18 cellular contexts compared by ENCODE assay signal in the genomic region with DNA sequence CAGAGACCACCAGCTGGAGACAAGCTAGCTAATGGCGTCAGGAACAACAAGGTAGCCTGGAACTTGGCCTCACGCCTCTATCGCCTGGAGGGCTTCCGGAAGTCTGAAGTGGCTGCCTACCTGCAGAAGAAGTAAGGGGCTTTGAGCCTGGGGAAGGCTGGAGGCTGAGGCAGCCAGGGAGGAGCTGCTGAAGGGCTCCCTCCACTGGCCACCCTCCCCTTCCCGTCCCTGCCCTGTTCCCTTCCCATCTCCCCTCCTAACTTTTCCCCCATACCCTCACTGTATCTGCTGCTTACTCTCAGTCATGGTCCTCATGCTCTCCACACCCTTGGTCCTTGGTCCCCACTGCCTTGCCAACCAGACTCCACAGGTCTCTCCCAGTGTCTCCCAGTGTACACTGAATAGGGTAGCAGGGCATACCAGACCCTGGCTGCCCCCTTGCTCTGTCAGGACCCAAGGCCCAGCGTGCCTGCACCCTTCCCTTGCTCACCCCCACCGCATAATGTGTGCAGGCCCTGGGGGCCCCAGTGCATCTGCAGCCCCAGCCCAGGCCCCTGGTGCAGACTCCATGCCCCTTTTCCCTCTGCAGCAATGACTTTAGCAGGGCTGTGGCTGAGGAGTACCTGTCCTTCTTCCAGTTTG. TPM values are rescaled to one million over a fixed set of nuclear protein-coding genes. Genes with fewer than 3 reads are reported as not detected.
DNase-seq lines count a peak whose midpoint lies in the region; TF ChIP-seq lines count a peak whose summit lies in the region.
"Had no signal": no experiment of that assay in that cellular context is flagged by ENCODE, and none has a peak within 500 bp of the region (broad histone marks: within the 10 kb centered on the region; RNA-seq: fewer than 3 reads in every experiment).

No MANE protein-coding gene starts in this region.

- no peaks in the 10 kb centered on the region for H3K9me3 ChIP-seq in OCI-LY3 (ENCODE audit: insufficient read depth, low read length)
- H3K9me3 ChIP-seq in prostate gland = no peaks in the 10 kb centered on the region
- H3K9me3 ChIP-seq: breast epithelium, sigmoid colon, upper lobe of left lung had no signal

- no peak overlapping the region for H3K4me3 Mint-ChIP-seq in activated naive CD4-positive, alpha-beta T cell treated with anti-CD3 and anti-CD28 coated beads, Interleukin-2, amount 10 ng/mL, durations not matched to agents 7 days and 5 days
- H3K4me3 Mint-ChIP-seq: activated CD4-positive, alpha-beta memory T cell treated with anti-CD3 and anti-CD28 coated beads for 36 hours; activated naive CD4-positive, alpha-beta T cell treated with anti-CD3 and anti-CD28 coated beads for 36 hours had no signal

- DNase-seq in activated naive CD4-positive, alpha-beta T cell treated with anti-CD3 and anti-CD28 coated beads, Interleukin-2, amount 10 ng/mL, durations not matched to agents 7 days and 5 days = no peak
- no peak for DNase-seq in activated naive CD4-positive, alpha-beta T cell (lab: John Stamatoyannopoulos, UW)
- no peak for DNase-seq in epithelial cell of proximal tubule (ENCODE audit: low read depth)
- DNase-seq in retinal pigment epithelial cell (ENCODE audit: low read depth) = no peak
- no peak for DNase-seq in prostate gland (ENCODE audit: low spot score)
- no peak for DNase-seq in activated CD4-positive, alpha-beta T cell treated with anti-CD3 and anti-CD28 coated beads, Interleukin-2, amount 50 U/mL, for 1 hour
- no peak for DNase-seq in NCI-H1105 (lab: John Stamatoyannopoulos, UW)
- DNase-seq: activated CD4-positive, alpha-beta memory T cell treated with anti-CD3 and anti-CD28 coated beads for 36 hours; activated naive CD4-positive, alpha-beta T cell treated with anti-CD3 and anti-CD28 coated beads for 36 hours; foreskin melanocyte; GM23248; NCI-H1417 treated with DMSO at 0.1 percent for 48 hours; NCI-H345; sigmoid colon; stimulated activated CD4-positive, alpha-beta T cell treated with anti-CD3 and anti-CD28 coated beads, Interleukin-4, amount 100 ng/mL, for 4 hours had no signal

- no peaks in the 10 kb centered on the region for H3K4me1 ChIP-seq in OCI-LY3 (ENCODE audit: low read length)
- no peaks in the 10 kb centered on the region for H3K4me1 ChIP-seq in prostate gland (replicated peaks)
- H3K4me1 ChIP-seq: breast epithelium, sigmoid colon, upper lobe of left lung had no signal

- no peak overlapping the region for H3K9ac ChIP-seq in OCI-LY3 (ENCODE audit: low read length)
- H3K9ac ChIP-seq: GM23248 had no signal

- H2AFZ ChIP-seq in OCI-LY3 (ENCODE audit: low read depth, low read length) = no peak overlapping the region
- H2AFZ ChIP-seq: GM23248 had no signal

- H3K36me3 ChIP-seq in OCI-LY3 (replicated peaks; ENCODE audit: low read depth, low read length) (peaks cover 56% of the 10 kb centered on the region), prostate gland (no peaks in the 10 kb centered on the region)
- H3K36me3 ChIP-seq: breast epithelium, sigmoid colon had no signal

- no peaks in the 10 kb centered on the region for H3K27me3 Mint-ChIP-seq in activated naive CD4-positive, alpha-beta T cell treated with anti-CD3 and anti-CD28 coated beads, Interleukin-2, amount 10 ng/mL, durations not matched to agents 7 days and 5 days
- H3K27me3 Mint-ChIP-seq: activated CD4-positive, alpha-beta memory T cell treated with anti-CD3 and anti-CD28 coated beads for 36 hours had no signal

- H4K20me1 ChIP-seq in OCI-LY3 (ENCODE audit: insufficient read depth, low read length) = no peaks in the 10 kb centered on the region

- CTCF ChIA-PET in activated naive CD4-positive, alpha-beta T cell treated with anti-CD3 and anti-CD28 coated beads, Interleukin-2, amount 10 ng/mL, durations not matched to agents 7 days and 5 days (lab: Charles Lee) = interaction anchor here (1.4 to 2.5 kb wide), 4 partner anchors 12 to 112 kb away, joined by 4 to 8 read pairs (median 6); partner anchors contain the start of gene PSD4

- peak overlapping the region; percentile 45 for H3K27ac Mint-ChIP-seq in activated naive CD4-positive, alpha-beta T cell treated with anti-CD3 and anti-CD28 coated beads, Interleukin-2, amount 10 ng/mL, durations not matched to agents 7 days and 5 days
- H3K27ac Mint-ChIP-seq: activated CD4-positive, alpha-beta memory T cell treated with anti-CD3 and anti-CD28 coated beads for 36 hours had no signal

- peaks cover 81% of the 10 kb centered on the region for H3K36me3 Mint-ChIP-seq in activated naive CD4-positive, alpha-beta T cell treated with anti-CD3 and anti-CD28 coated beads, Interleukin-2, amount 10 ng/mL, durations not matched to agents 7 days and 5 days

- H3K27me3 ChIP-seq in OCI-LY3 (ENCODE audit: low read depth, low read length) (no peaks in the 10 kb centered on the region), prostate gland (replicated peaks; ENCODE audit: insufficient read depth) (no peaks in the 10 kb centered on the region)
- H3K27me3 ChIP-seq: breast epithelium, sigmoid colon, upper lobe of left lung had no signal

- H3K4me3 ChIP-seq in OCI-LY3 (ENCODE audit: low read length) (no peak overlapping the region), epithelial cell of proximal tubule (ENCODE audit: low read depth, low read length) (no peak overlapping the region), retinal pigment epithelial cell (ENCODE audit: low read length) (no peak overlapping the region), prostate gland (no peak overlapping the region)
- H3K4me3 ChIP-seq: breast epithelium, GM23248, sigmoid colon, upper lobe of left lung had no signal

- no peaks in the 10 kb centered on the region for H3K79me2 ChIP-seq in OCI-LY3 (ENCODE audit: low read length)

- intact Hi-C loops in prostate gland (cut with DNase I) = no loop called here

- TF ChIP-seq CTCF in OCI-LY3 (IDR thresholded peaks at IDR 0.05; ENCODE audit: low read depth, low read length) (peak; percentile 18; the same call in 1 of the 2 replicates), epithelial cell of proximal tubule (conservative IDR thresholded peaks at IDR 0.05; ENCODE audit: low read depth, low read length) (peak; percentile 29), retinal pigment epithelial cell (conservative IDR thresholded peaks at IDR 0.05; ENCODE audit: low read depth, low read length) (peak; percentile 30), prostate gland (IDR thresholded peaks at IDR 0.05) (no peak)

- WGBS in prostate gland = 89% methylated on average over 7 of the region's 7 CpGs

- no peaks in the 10 kb centered on the region for H3K9me3 Mint-ChIP-seq in activated naive CD4-positive, alpha-beta T cell treated with anti-CD3 and anti-CD28 coated beads, Interleukin-2, amount 10 ng/mL, durations not matched to agents 7 days and 5 days
- H3K9me3 Mint-ChIP-seq: activated CD4-positive, alpha-beta memory T cell treated with anti-CD3 and anti-CD28 coated beads for 36 hours; activated naive CD4-positive, alpha-beta T cell treated with anti-CD3 and anti-CD28 coated beads for 36 hours had no signal

- H3K4me1 Mint-ChIP-seq in activated naive CD4-positive, alpha-beta T cell treated with anti-CD3 and anti-CD28 coated beads, Interleukin-2, amount 10 ng/mL, durations not matched to agents 7 days and 5 days = peaks cover 71% of the 10 kb centered on the region

- TF ChIP-seq POLR2A in prostate gland (IDR thresholded peaks at IDR 0.05) = no peak

- H3K27ac ChIP-seq in OCI-LY3 (ENCODE audit: low read length) (no peak overlapping the region), prostate gland (no peak overlapping the region)
- H3K27ac ChIP-seq: breast epithelium, GM23248, sigmoid colon, upper lobe of left lung had no signal

- H3K4me2 ChIP-seq in OCI-LY3 (ENCODE audit: low read length) = no peak overlapping the region

RNA-seq across cellular contexts. Expression of gene PSD4, which starts 18.8 kb away (rescaled TPM):
- 5.9 and 7.3 TPM in 2 replicates for total RNA-seq in epithelial cell of proximal tubule
- total RNA-seq in prostate gland = 100 to 1,000 TPM; 139 to 221 TPM

Comparison
In these comparisons a context has a peak if more than half of its experiments do, and no peak if none do; other contexts are left out.
1. CTCF ChIP-seq: peak in OCI-LY3 (single experiment), epithelial cell of proximal tubule (single experiment) and retinal pigment epithelial cell (single experiment); none in prostate gland (0 of 4).
2. RNA of gene PSD4, which starts 18.8 kb away (total RNA-seq): 139 to 221 TPM in prostate gland; 5.9 to 7.3 TPM in epithelial cell of proximal tubule; every median in the first group is over 10 times any median in the second.